12 cellular contexts compared by ENCODE assay signal in genomic region chr4:7815562-7815961, GRCh38.
DNase-seq lines count a peak whose midpoint lies in the region; ATAC-seq, FAIRE-seq and TF ChIP-seq lines count a peak whose summit lies in the region.
"Had no signal": no experiment of that assay in that cellular context is flagged by ENCODE, and none has a peak within 500 bp of the region (broad histone marks: within the 10 kb centered on the region; RNA-seq: fewer than 3 reads in every experiment).

No MANE protein-coding gene starts in this region.

- H3K9me1 ChIP-seq in endothelial cell of umbilical vein (replicated peaks; ENCODE audit: control insufficient read depth, extremely low read depth, insufficient read depth, low read length), result no peaks in the 10 kb centered on the region

- H3K27ac ChIP-seq in endothelial cell of umbilical vein (ENCODE audit: insufficient read depth, low read depth, low read length), result no peak overlapping the region
- no peak overlapping the region for H3K27ac ChIP-seq in left lung
- H3K27ac ChIP-seq: parathyroid adenoma had no signal

- H3K4me1 ChIP-seq in endothelial cell of umbilical vein (ENCODE audit: control insufficient read depth, extremely low read depth, insufficient read depth, low read length) (peaks cover 11% of the 10 kb centered on the region), left lung (peaks cover 0 to 5% of the 10 kb centered on the region in 2 donors)
- H3K4me1 ChIP-seq: parathyroid adenoma had no signal

- no peak for ATAC-seq in left lung
- ATAC-seq: PC-3 had no signal

- intact Hi-C loops in endothelial cell of umbilical vein (cut with micrococcal nuclease) (no loop called here), left lung (cut with DNase I) (no loop called here)

- no peak overlapping the region for H3K4me2 ChIP-seq in endothelial cell of umbilical vein (ENCODE audit: insufficient read depth, low read length)

- H3K36me3 Mint-ChIP-seq in nephron (ENCODE audit: low read depth), result peaks cover 71% of the 10 kb centered on the region

- CTCF ChIA-PET in endothelial cell of umbilical vein (lab: Charles Lee), result interaction anchor here (1.2 to 7.2 kb wide), 4 partner anchors 11 to 16 kb away, joined by 3 to 33 read pairs (median 4); no protein-coding TSS in a partner anchor

- dilution Hi-C loops in endothelial cell of umbilical vein (cut with MboI; ENCODE audit: extremely low pct_ligation_motif_present, low sequenced_read_pairs), result no loop called here

- H3K9ac ChIP-seq in endothelial cell of umbilical vein (replicated peaks; ENCODE audit: extremely low read depth, insufficient read depth, low read length), result no peak overlapping the region
- H3K9ac ChIP-seq: parathyroid adenoma had no signal

- peak; percentile 43 for DNase-seq in Daoy (ENCODE audit: low read depth)
- peak; percentile 9 for DNase-seq in NCI-H1694 treated with DMSO at 0.1 percent for 48 hours (lab: John Stamatoyannopoulos, UW)
- no peak for DNase-seq in endothelial cell of umbilical vein (ENCODE audit: low read depth, low spot score)
- DNase-seq in activated T-cell treated with anti-CD3 and anti-CD28 coated beads, Interleukin-2, amount 50 U/mL, for 48 hours, result no peak
- no peak for DNase-seq in activated CD8-positive, alpha-beta memory T cell treated with anti-CD3 and anti-CD28 coated beads, Interleukin-2, amount 50 U/mL, for 48 hours
- no peak for DNase-seq in left lung
- DNase-seq in H7, result no peak
- DNase-seq: Caco-2; PC-3; stimulated activated CD4-positive, alpha-beta T cell treated with anti-CD3 and anti-CD28 coated beads, Interleukin-4, amount 100 ng/mL, for 4 hours had no signal

- H3K4me1 Mint-ChIP-seq in nephron, result peaks cover 92% of the 10 kb centered on the region

- TF ChIP-seq CTCF in endothelial cell of umbilical vein (IDR thresholded peaks at IDR 0.05; ENCODE audit: extremely low read depth in 1 of 2, insufficient read depth in 1 of 2, low read depth in 1 of 2, low read length in 2 of 2) (no peak), nephron (IDR thresholded peaks at IDR 0.05; ENCODE audit: unreplicated experiment in 3 of 3) (no peak), left lung (IDR thresholded peaks at IDR 0.05) (no peak)

- H3K9me3 Mint-ChIP-seq in nephron, result no peaks in the 10 kb centered on the region

- no peaks in the 10 kb centered on the region for H3K27me3 Mint-ChIP-seq in nephron (ENCODE audit: low read depth)

- H3K9me3 ChIP-seq in endothelial cell of umbilical vein (replicated peaks; ENCODE audit: control insufficient read depth, insufficient read depth, low read length) (no peaks in the 10 kb centered on the region), left lung (no peaks in the 10 kb centered on the region)
- H3K9me3 ChIP-seq: Caco-2 had no signal

- H3K4me3 Mint-ChIP-seq in nephron, result no peak overlapping the region

- no peaks in the 10 kb centered on the region for H4K20me1 ChIP-seq in endothelial cell of umbilical vein (replicated peaks; ENCODE audit: control insufficient read depth, extremely low read depth, insufficient read depth, low read length)

- FAIRE-seq in endothelial cell of umbilical vein (lab: Jason Lieb, UNC), result no peak

- H3K4me3 ChIP-seq in endothelial cell of umbilical vein (replicated peaks in 1 of 3; ENCODE audit: insufficient read depth in 1 of 3, low read depth in 1 of 3, low read length in 3 of 3) (no peak overlapping the region), left lung (no peak overlapping the region), H7 (ENCODE audit: insufficient read depth, low read depth, low read length) (no peak overlapping the region)

- no TSS peak for BruUV-seq in endothelial cell of umbilical vein (replicated peaks; lab: Mats Ljungman, UMichigan)

- H3K79me2 ChIP-seq in endothelial cell of umbilical vein (ENCODE audit: control insufficient read depth, insufficient read depth, low read length), result peaks cover 39% of the 10 kb centered on the region
- H3K79me2 ChIP-seq: parathyroid adenoma had no signal

- TF ChIP-seq POLR2A in endothelial cell of umbilical vein (IDR thresholded peaks at IDR 0.05; ENCODE audit: low read depth, low read length), result no peak

- POLR2A ChIA-PET in endothelial cell of umbilical vein (lab: Charles Lee), result no interaction called here

- no peak overlapping the region for H2AFZ ChIP-seq in endothelial cell of umbilical vein (ENCODE audit: low read depth, low read length)
- H2AFZ ChIP-seq: parathyroid adenoma had no signal

- H3K36me3 ChIP-seq in endothelial cell of umbilical vein (ENCODE audit: control insufficient read depth in 2 of 2, extremely low read depth in 1 of 2, insufficient read depth in 2 of 2, low read length in 2 of 2) (peaks cover 35 to 47% of the 10 kb centered on the region in 2 experiments), left lung (peaks cover 0 to 34% of the 10 kb centered on the region in 2 donors), H7 (replicated peaks; ENCODE audit: control insufficient read depth, insufficient read depth, low read length) (peaks cover 7% of the 10 kb centered on the region)

- H3K27me3 ChIP-seq in endothelial cell of umbilical vein (ENCODE audit: control insufficient read depth in 2 of 2, insufficient read depth in 2 of 2, low read length in 2 of 2), result no peaks in the 10 kb centered on the region
- H3K27me3 ChIP-seq in left lung, result no peaks in the 10 kb centered on the region
- H3K27me3 ChIP-seq in H7 (ENCODE audit: control insufficient read depth, insufficient read depth, low read length), result no peaks in the 10 kb centered on the region

- H3K27ac Mint-ChIP-seq in nephron, result peak overlapping the region; percentile 30 to 89 (median 53)

TF ChIP-seq in endothelial cell of umbilical vein, 7 proteins besides CTCF, POLR2A, EP300 and RAD21:
- TF ChIP-seq, protein P1, sequence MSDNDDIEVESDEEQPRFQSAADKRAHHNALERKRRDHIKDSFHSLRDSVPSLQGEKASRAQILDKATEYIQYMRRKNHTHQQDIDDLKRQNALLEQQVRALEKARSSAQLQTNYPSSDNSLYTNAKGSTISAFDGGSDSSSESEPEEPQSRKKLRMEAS (IDR thresholded peaks at IDR 0.05; ENCODE audit: insufficient read depth, insufficient read length), result no peak
- TF ChIP-seq GATA2 (IDR thresholded peaks at IDR 0.05; ENCODE audit: insufficient read depth, insufficient read length, low read depth, low read length), result no peak
- TF ChIP-seq JUN (IDR thresholded peaks at IDR 0.05; ENCODE audit: borderline replicate concordance, insufficient read depth, insufficient read length, low read depth), result no peak
- peak; percentile 25 for TF ChIP-seq POLR2AphosphoS5 (IDR thresholded peaks at IDR 0.05; ENCODE audit: insufficient read depth, low read depth, low read length)

Comparison
In these comparisons a context has a peak if more than half of its experiments do, and no peak if none do; other contexts are left out.
1. DNase-seq: peak in Daoy (single experiment) and NCI-H1694 treated with DMSO at 0.1 percent for 48 hours (single experiment); none in endothelial cell of umbilical vein (single experiment), activated T-cell treated with anti-CD3 and anti-CD28 coated beads, Interleukin-2, amount 50 U/mL, for 48 hours (0 of 2), activated CD8-positive, alpha-beta memory T cell treated with anti-CD3 and anti-CD28 coated beads, Interleukin-2, amount 50 U/mL, for 48 hours (single experiment), left lung (0 of 2) and H7 (single experiment).